8 cellular contexts compared by ENCODE assay signal in the genomic region with DNA sequence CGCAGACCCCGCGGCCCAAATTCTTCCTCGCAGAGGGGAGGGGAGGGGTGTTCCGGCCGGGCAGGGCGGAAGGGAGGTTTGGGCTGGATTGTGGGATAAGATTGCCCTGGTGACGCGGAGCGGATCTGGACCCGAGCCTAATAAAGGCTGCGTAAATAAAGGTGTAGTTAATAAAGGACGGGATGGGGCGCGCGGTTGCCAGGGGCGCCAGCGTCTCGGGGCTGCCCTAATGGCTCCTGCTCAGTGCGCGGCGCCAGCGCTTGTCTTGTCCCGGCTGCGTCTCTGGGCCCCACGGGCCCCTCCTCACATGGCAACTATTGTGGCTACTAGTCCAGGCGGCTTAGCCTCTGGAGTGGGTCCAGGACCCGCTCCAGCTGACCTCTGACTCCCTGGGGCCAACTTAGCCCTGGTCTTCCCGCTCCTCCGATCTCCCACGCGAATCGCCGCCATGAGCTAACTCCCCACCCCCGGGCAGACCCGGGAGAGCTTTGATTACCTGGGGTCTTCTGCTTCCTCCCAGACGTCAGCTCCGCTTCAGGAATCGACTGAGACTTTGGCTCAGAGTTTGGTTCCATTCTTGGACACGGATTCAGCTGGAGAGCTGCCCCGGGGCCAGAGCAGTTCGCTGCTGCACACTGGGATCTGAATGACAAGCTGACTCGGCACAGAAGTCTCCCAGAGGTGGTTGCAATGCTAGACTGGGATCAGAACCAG. TPM values are rescaled to one million over a fixed set of nuclear protein-coding genes. Genes with fewer than 3 reads are reported as not detected.
DNase-seq lines count a peak whose midpoint lies in the region; ATAC-seq and TF ChIP-seq lines count a peak whose summit lies in the region.

No MANE protein-coding gene starts in this region.

- DNase-seq in DMS79 treated with DMSO at 0.1 percent for 48 hours (lab: John Stamatoyannopoulos, UW) (peak; percentile 12), DMS79 (lab: John Stamatoyannopoulos, UW) (no peak), WTC11 (ENCODE audit: low spot score) (no peak), left ventricle myocardium superior (peak; percentile 61), SHP77 treated with DMSO at 0.1 percent for 48 hours (lab: John Stamatoyannopoulos, UW) (no peak)

- ATAC-seq in WTC11 (0 out of 2 replicates have a peak, but pooled peaks have one; percentile 7), left ventricle myocardium superior (peak; percentile 84), HG02938 (IDR thresholded peaks at IDR 0.05; ENCODE audit: unreplicated experiment) (no peak), HG03354 (IDR thresholded peaks at IDR 0.05; ENCODE audit: poor library complexity, severe bottlenecking, unreplicated experiment) (no peak)
- no peak for ATAC-seq in stimulated activated memory B cell treated with anti-CD40 and anti-IgM and Interleukin-4, amounts not matched to agents 10 μg/mL and 1 μg/mL and 100 μg/mL, for 72 hours

- peaks cover 16% of the 10 kb centered on the region for H3K9me3 Mint-ChIP-seq in WTC11
- H3K9me3 Mint-ChIP-seq in stimulated activated memory B cell treated with anti-CD40 and anti-IgM and Interleukin-4, amounts not matched to agents 10 μg/mL and 1 μg/mL and 100 μg/mL, for 72 hours: peaks cover 6% of the 10 kb centered on the region

- POLR2A ChIA-PET in WTC11 (lab: Charles Lee): no interaction called here

- peaks cover 11% of the 10 kb centered on the region for H3K36me3 Mint-ChIP-seq in WTC11
- H3K36me3 Mint-ChIP-seq in stimulated activated memory B cell treated with anti-CD40 and anti-IgM and Interleukin-4, amounts not matched to agents 10 μg/mL and 1 μg/mL and 100 μg/mL, for 72 hours: no peaks in the 10 kb centered on the region

- H3K4me3 Mint-ChIP-seq in WTC11: no peak overlapping the region
- H3K4me3 Mint-ChIP-seq in stimulated activated memory B cell treated with anti-CD40 and anti-IgM and Interleukin-4, amounts not matched to agents 10 μg/mL and 1 μg/mL and 100 μg/mL, for 72 hours: peak overlapping the region; percentile 63

- CTCF ChIA-PET in WTC11 (lab: Charles Lee): interaction anchor here (0.9 to 5.0 kb wide), 7 partner anchors 12 to 253 kb away, joined by 3 to 35 read pairs (median 6); no protein-coding TSS in a partner anchor

- no peak overlapping the region for H3K27ac Mint-ChIP-seq in WTC11
- H3K27ac Mint-ChIP-seq in stimulated activated memory B cell treated with anti-CD40 and anti-IgM and Interleukin-4, amounts not matched to agents 10 μg/mL and 1 μg/mL and 100 μg/mL, for 72 hours: no peak overlapping the region

- no peak for TF ChIP-seq CTCF in WTC11 (IDR thresholded peaks at IDR 0.05)

- peaks cover 9% of the 10 kb centered on the region for H3K4me1 Mint-ChIP-seq in WTC11
- H3K4me1 Mint-ChIP-seq in stimulated activated memory B cell treated with anti-CD40 and anti-IgM and Interleukin-4, amounts not matched to agents 10 μg/mL and 1 μg/mL and 100 μg/mL, for 72 hours: peaks cover 7% of the 10 kb centered on the region

- intact Hi-C loops in left ventricle myocardium superior (cut with micrococcal nuclease): loop anchor here (5.0 kb wide), 1 partner anchor 167 kb away; no protein-coding TSS in a partner anchor

- peaks cover 2% of the 10 kb centered on the region for H3K27me3 Mint-ChIP-seq in WTC11 (ENCODE audit: low read depth)
- peaks cover 21% of the 10 kb centered on the region for H3K27me3 Mint-ChIP-seq in stimulated activated memory B cell treated with anti-CD40 and anti-IgM and Interleukin-4, amounts not matched to agents 10 μg/mL and 1 μg/mL and 100 μg/mL, for 72 hours

TF ChIP-seq in WTC11, 78 proteins besides CTCF, POLR2A, EP300 and RAD21:
- TF ChIP-seq E2F1 (CRISPR knock-in tag; IDR thresholded peaks at IDR 0.05) (no peak), ZNF396 (CRISPR knock-in tag; IDR thresholded peaks at IDR 0.05; ENCODE audit: borderline replicate concordance) (no peak), ZNF532 (CRISPR knock-in tag; IDR thresholded peaks at IDR 0.05; ENCODE audit: borderline replicate concordance) (no peak), EMX1 (CRISPR knock-in tag; IDR thresholded peaks at IDR 0.05) (no peak), CREM (CRISPR knock-in tag; IDR thresholded peaks at IDR 0.05) (no peak), NFYB (CRISPR knock-in tag; conservative IDR thresholded peaks at IDR 0.05; ENCODE audit: low read depth) (no peak)
- TF ChIP-seq, protein P1, sequence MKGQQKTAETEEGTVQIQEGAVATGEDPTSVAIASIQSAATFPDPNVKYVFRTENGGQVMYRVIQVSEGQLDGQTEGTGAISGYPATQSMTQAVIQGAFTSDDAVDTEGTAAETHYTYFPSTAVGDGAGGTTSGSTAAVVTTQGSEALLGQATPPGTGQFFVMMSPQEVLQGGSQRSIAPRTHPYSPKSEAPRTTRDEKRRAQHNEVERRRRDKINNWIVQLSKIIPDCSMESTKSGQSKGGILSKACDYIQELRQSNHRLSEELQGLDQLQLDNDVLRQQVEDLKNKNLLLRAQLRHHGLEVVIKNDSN (CRISPR knock-in tag; IDR thresholded peaks at IDR 0.05): no peak

RNA-seq across cellular contexts. Expression of gene SLC25A52, which starts 36.5 kb away (rescaled TPM):
- total RNA-seq in WTC11 (2021): not detected in 3 replicates
- not detected for total RNA-seq in left ventricle myocardium superior

RNA-seq across cellular contexts. Expression of gene B4GALT6, which starts 39.8 kb away (rescaled TPM):
- total RNA-seq in WTC11 (2021) (50.6 to 56.6 TPM (median 50.8 TPM) in 3 replicates), left ventricle myocardium superior (11.9 TPM)

Comparison
In these comparisons a context has a peak if more than half of its experiments do, and no peak if none do; other contexts are left out.
1. DNase-seq: peak in DMS79 treated with DMSO at 0.1 percent for 48 hours (single experiment) and left ventricle myocardium superior (single experiment); none in DMS79 (single experiment), WTC11 (single experiment) and SHP77 treated with DMSO at 0.1 percent for 48 hours (single experiment).
2. ATAC-seq: peak in WTC11 (single experiment) and left ventricle myocardium superior (single experiment); none in stimulated activated memory B cell treated with anti-CD40 and anti-IgM and Interleukin-4, amounts not matched to agents 10 μg/mL and 1 μg/mL and 100 μg/mL, for 72 hours (single experiment), HG02938 (single experiment) and HG03354 (single experiment).